In genomic region chr1:213439703-213440102, GRCh38 we compare ENCODE assay signal across 33 cellular contexts.
"Had no signal": no experiment of that assay in that cellular context is flagged by ENCODE, and none has a peak within 500 bp of the region (broad histone marks: within the 10 kb centered on the region; RNA-seq: fewer than 3 reads in every experiment).

No MANE protein-coding gene starts in this region.

- H3K27ac Mint-ChIP-seq: activated CD4-positive, alpha-beta memory T cell treated with anti-CD3 and anti-CD28 coated beads for 36 hours; activated CD4-positive, alpha-beta T cell treated with anti-CD3 and anti-CD28 coated beads for 36 hours; activated CD4-positive, alpha-beta T cell treated with anti-CD3 and anti-CD28 coated beads, Interleukin-2, amount 10 ng/mL, durations not matched to agents 24 days and 14 days; activated CD8-positive, alpha-beta memory T cell treated with anti-CD3 and anti-CD28 coated beads, Interleukin-2, amount 10 ng/mL, durations not matched to agents 7 days and 5 days; activated CD8-positive, alpha-beta T cell treated with anti-CD3 and anti-CD28 coated beads, Interleukin-2, amount 10 ng/mL, durations not matched to agents 7 days and 5 days; activated naive CD4-positive, alpha-beta T cell treated with anti-CD3 and anti-CD28 coated beads, Interleukin-2, amount 10 ng/mL, durations not matched to agents 7 days and 5 days; activated naive CD4-positive, alpha-beta T cell treated with anti-CD3 and anti-CD28 coated beads, Interleukin-2, amount 50 U/mL, for 72 hours; activated naive CD8-positive, alpha-beta T cell treated with anti-CD3 and anti-CD28 coated beads, Interleukin-2, amount 10 ng/mL, durations not matched to agents 7 days and 5 days; activated T-helper 1 cell treated with anti-CD3 and anti-CD28 coated beads, Interleukin-12 subunit alpha, Interleukin-12 subunit beta, Interleukin-2, Interleukin-4 antibody, amounts not matched to agents 30 ng/mL and 10 ng/mL and 1 ng/mL, durations not matched to agents 14 hours and 24 hours and 36 hours; activated T-helper 2 cell treated with anti-CD3 and anti-CD28 coated beads, Interferon-gamma antibody, Interleukin-2, Interleukin-4, amounts not matched to agents 10 μg/mL and 5 μg/mL and 100 μg/mL, durations not matched to agents 14 hours and 24 hours and 36 hours; brain; dendritic cell treated with granulocyte-macrophage colony-stimulating factor and Interleukin-4, amounts not matched to agents 40 ng/mL and 50 ng/mL, for 4 days; endodermal cell had no signal

- H3K36me3 ChIP-seq: ascending aorta, breast epithelium, cardiac muscle cell, colonic mucosa had no signal

- H3K9me3 ChIP-seq: breast epithelium, colonic mucosa had no signal

- FAIRE-seq: frontal cortex had no signal

- H3K27me3 Mint-ChIP-seq: activated naive CD4-positive, alpha-beta T cell treated with anti-CD3 and anti-CD28 coated beads, Interleukin-2, amount 10 ng/mL, durations not matched to agents 7 days and 5 days; brain; dendritic cell treated with granulocyte-macrophage colony-stimulating factor and Interleukin-4, amounts not matched to agents 40 ng/mL and 50 ng/mL, for 4 days had no signal

- H3K4me1 ChIP-seq: ascending aorta, breast epithelium, colonic mucosa had no signal

- H3K27ac ChIP-seq: ascending aorta, breast epithelium, cardiac muscle cell, colonic mucosa, dorsolateral prefrontal cortex had no signal

- ATAC-seq: activated CD4-positive, alpha-beta T cell treated with anti-CD3 and anti-CD28 coated beads for 36 hours; activated CD8-positive, alpha-beta memory T cell treated with anti-CD3 and anti-CD28 coated beads, Interleukin-2, amount 10 ng/mL, durations not matched to agents 7 days and 5 days; activated CD8-positive, alpha-beta T cell treated with anti-CD3 and anti-CD28 coated beads, Interleukin-2, amount 10 ng/mL, durations not matched to agents 7 days and 5 days; activated naive CD4-positive, alpha-beta T cell treated with anti-CD3 and anti-CD28 coated beads, Interleukin-2, amount 50 U/mL, for 72 hours; esophagus mucosa had no signal

- H3K4me3 ChIP-seq: ascending aorta, breast epithelium, cardiac muscle cell, colonic mucosa, dorsolateral prefrontal cortex had no signal

- DNase-seq: activated CD4-positive, alpha-beta memory T cell treated with anti-CD3 and anti-CD28 coated beads for 36 hours; activated CD4-positive, alpha-beta T cell treated with anti-CD3 and anti-CD28 coated beads for 36 hours; activated CD4-positive, alpha-beta T cell treated with anti-CD3 and anti-CD28 coated beads, Interleukin-2, amount 10 ng/mL, durations not matched to agents 24 days and 14 days; activated CD4-positive, CD25-positive, alpha-beta regulatory T cell; activated CD4-positive, CD25-positive, alpha-beta regulatory T cell treated with anti-CD3 and anti-CD28 coated beads, Interleukin-2, amount 50 U/mL, for 72 hours; activated CD8-positive, alpha-beta memory T cell treated with anti-CD3 and anti-CD28 coated beads, Interleukin-2, amount 10 ng/mL, durations not matched to agents 7 days and 5 days; activated CD8-positive, alpha-beta memory T cell treated with anti-CD3 and anti-CD28 coated beads, Interleukin-2, amount 50 U/mL, for 4 hours; activated CD8-positive, alpha-beta T cell treated with anti-CD3 and anti-CD28 coated beads, Interleukin-2, amount 10 ng/mL, durations not matched to agents 7 days and 5 days; activated gamma-delta T cell; activated naive CD4-positive, alpha-beta T cell; activated naive CD4-positive, alpha-beta T cell treated with anti-CD3 and anti-CD28 coated beads, Interleukin-2, amount 10 ng/mL, durations not matched to agents 7 days and 5 days; activated naive CD8-positive, alpha-beta T cell treated with anti-CD3 and anti-CD28 coated beads, Interleukin-2, amount 10 ng/mL, durations not matched to agents 7 days and 5 days; activated T-cell treated with anti-CD3 and anti-CD28 coated beads, Interleukin-2, amount 50 U/mL, for 1 hour; activated T-cell treated with anti-CD3 and anti-CD28 coated beads, Interleukin-2, amount 50 U/mL, for 48 hours; central memory CD4-positive, alpha-beta T cell; cerebellar nuclear complex; colonic mucosa; dorsolateral prefrontal cortex; effector memory CD4-positive, alpha-beta T cell; endodermal cell; foreskin fibroblast; head of caudate nucleus; T-helper 2 cell had no signal

- H3K9me3 Mint-ChIP-seq: activated CD4-positive, alpha-beta memory T cell treated with anti-CD3 and anti-CD28 coated beads for 36 hours; activated CD4-positive, alpha-beta T cell treated with anti-CD3 and anti-CD28 coated beads, Interleukin-2, amount 10 ng/mL, durations not matched to agents 24 days and 14 days; activated naive CD4-positive, alpha-beta T cell treated with anti-CD3 and anti-CD28 coated beads, Interleukin-2, amount 10 ng/mL, durations not matched to agents 7 days and 5 days; activated T-helper 1 cell treated with anti-CD3 and anti-CD28 coated beads, Interleukin-12 subunit alpha, Interleukin-12 subunit beta, Interleukin-2, Interleukin-4 antibody, amounts not matched to agents 30 ng/mL and 10 ng/mL and 1 ng/mL, durations not matched to agents 14 hours and 24 hours and 36 hours; activated T-helper 2 cell treated with anti-CD3 and anti-CD28 coated beads, Interferon-gamma antibody, Interleukin-2, Interleukin-4, amounts not matched to agents 10 μg/mL and 5 μg/mL and 100 μg/mL, durations not matched to agents 14 hours and 24 hours and 36 hours; dendritic cell treated with granulocyte-macrophage colony-stimulating factor and Interleukin-4, amounts not matched to agents 40 ng/mL and 50 ng/mL, for 4 days; endodermal cell had no signal

- H3K4me3 Mint-ChIP-seq: activated CD4-positive, alpha-beta memory T cell treated with anti-CD3 and anti-CD28 coated beads for 36 hours; activated CD4-positive, alpha-beta T cell treated with anti-CD3 and anti-CD28 coated beads for 36 hours; activated CD4-positive, alpha-beta T cell treated with anti-CD3 and anti-CD28 coated beads, Interleukin-2, amount 10 ng/mL, durations not matched to agents 24 days and 14 days; activated CD8-positive, alpha-beta memory T cell treated with anti-CD3 and anti-CD28 coated beads, Interleukin-2, amount 10 ng/mL, durations not matched to agents 7 days and 5 days; activated CD8-positive, alpha-beta T cell treated with anti-CD3 and anti-CD28 coated beads, Interleukin-2, amount 10 ng/mL, durations not matched to agents 7 days and 5 days; activated naive CD4-positive, alpha-beta T cell treated with anti-CD3 and anti-CD28 coated beads, Interleukin-2, amount 10 ng/mL, durations not matched to agents 7 days and 5 days; activated naive CD8-positive, alpha-beta T cell treated with anti-CD3 and anti-CD28 coated beads, Interleukin-2, amount 10 ng/mL, durations not matched to agents 7 days and 5 days; activated T-helper 1 cell treated with anti-CD3 and anti-CD28 coated beads, Interleukin-12 subunit alpha, Interleukin-12 subunit beta, Interleukin-2, Interleukin-4 antibody, amounts not matched to agents 30 ng/mL and 10 ng/mL and 1 ng/mL, durations not matched to agents 14 hours and 24 hours and 36 hours; brain; dendritic cell treated with granulocyte-macrophage colony-stimulating factor and Interleukin-4, amounts not matched to agents 40 ng/mL and 50 ng/mL, for 4 days; endodermal cell had no signal

- H3K4me1 Mint-ChIP-seq: activated CD4-positive, alpha-beta T cell treated with anti-CD3 and anti-CD28 coated beads, Interleukin-2, amount 10 ng/mL, durations not matched to agents 24 days and 14 days; activated naive CD4-positive, alpha-beta T cell treated with anti-CD3 and anti-CD28 coated beads, Interleukin-2, amount 10 ng/mL, durations not matched to agents 7 days and 5 days; activated naive CD8-positive, alpha-beta T cell treated with anti-CD3 and anti-CD28 coated beads, Interleukin-2, amount 10 ng/mL, durations not matched to agents 7 days and 5 days; brain had no signal

- H3K27me3 ChIP-seq: ascending aorta, breast epithelium, cardiac muscle cell, colonic mucosa had no signal

- H3K36me3 Mint-ChIP-seq: activated CD4-positive, alpha-beta memory T cell treated with anti-CD3 and anti-CD28 coated beads for 36 hours; activated CD8-positive, alpha-beta memory T cell treated with anti-CD3 and anti-CD28 coated beads, Interleukin-2, amount 10 ng/mL, durations not matched to agents 7 days and 5 days; activated naive CD4-positive, alpha-beta T cell treated with anti-CD3 and anti-CD28 coated beads, Interleukin-2, amount 10 ng/mL, durations not matched to agents 7 days and 5 days; activated naive CD4-positive, alpha-beta T cell treated with anti-CD3 and anti-CD28 coated beads, Interleukin-2, amount 50 U/mL, for 72 hours; activated naive CD8-positive, alpha-beta T cell treated with anti-CD3 and anti-CD28 coated beads, Interleukin-2, amount 10 ng/mL, durations not matched to agents 7 days and 5 days; brain had no signal
